In the genomic region with DNA sequence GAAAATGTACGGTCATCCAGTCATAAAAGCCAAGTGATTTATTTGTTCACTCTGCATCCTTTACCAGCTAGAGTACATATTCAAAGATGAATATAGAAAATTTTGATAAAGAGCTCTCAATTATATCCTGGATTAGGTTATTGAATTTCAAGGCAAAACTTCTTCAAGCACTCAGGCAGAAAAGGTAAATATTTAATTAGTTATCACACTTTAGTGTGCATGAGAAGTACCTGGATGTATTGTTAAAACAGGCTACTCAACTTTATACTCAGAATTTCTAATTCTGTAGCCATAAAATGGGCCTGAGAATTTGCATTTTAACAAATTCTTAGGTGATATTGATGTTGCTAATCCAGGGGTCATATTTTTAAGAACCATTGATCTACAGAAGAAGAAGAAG, we compare ENCODE assay signal across 20 cellular contexts. TPM values are rescaled to one million over a fixed set of nuclear protein-coding genes. Genes with fewer than 3 reads are reported as not detected.
"Had no signal": no experiment of that assay in that cellular context is flagged by ENCODE, and none has a peak within 500 bp of the region (broad histone marks: within the 10 kb centered on the region; RNA-seq: fewer than 3 reads in every experiment).

No MANE protein-coding gene starts in this region.

- DNase-seq: effector memory CD8-positive, alpha-beta T cell; esophagus squamous epithelium; foreskin fibroblast; immature natural killer cell; kidney; left colon; mesendoderm; naive B cell; psoas muscle; retina; right lobe of liver; stimulated activated CD4-positive, alpha-beta T cell treated with anti-CD3 and anti-CD28 coated beads, Interleukin-4, amount 100 ng/mL, for 1 hour; stimulated activated CD8-positive, alpha-beta memory T cell treated with anti-CD3 and anti-CD28 coated beads, Interleukin-4, amount 100 ng/mL, for 48 hours; tibial artery; upper lobe of left lung; uterus had no signal

- H3K4me3 ChIP-seq: esophagus squamous epithelium, psoas muscle, right lobe of liver, tibial artery, upper lobe of left lung, uterus had no signal

- H3K36me3 ChIP-seq: esophagus squamous epithelium, right lobe of liver, tibial artery, upper lobe of left lung, uterus had no signal

- H3K4me1 ChIP-seq: psoas muscle, right lobe of liver, tibial artery, upper lobe of left lung, uterus had no signal

- H3K9me3 ChIP-seq: esophagus squamous epithelium, psoas muscle, right lobe of liver, upper lobe of left lung, uterus had no signal

- ATAC-seq: effector memory CD8-positive, alpha-beta T cell; left colon; psoas muscle; right lobe of liver; stimulated activated memory B cell treated with anti-CD40 and anti-IgM and Interleukin-4, amounts not matched to agents 10 μg/mL and 1 μg/mL and 100 μg/mL, for 72 hours had no signal

- H3K27me3 ChIP-seq: esophagus squamous epithelium, right lobe of liver, tibial artery, upper lobe of left lung, uterus had no signal

- H3K27ac ChIP-seq: esophagus squamous epithelium, psoas muscle, right lobe of liver, tibial artery, upper lobe of left lung, uterus had no signal

RNA-seq across cellular contexts. Expression of gene ILDR1, which starts 45.3 kb away (rescaled TPM):
- total RNA-seq: lung microvascular endothelial cell, omental fat pad, psoas muscle, temporal lobe had no signal
